In the genomic region with DNA sequence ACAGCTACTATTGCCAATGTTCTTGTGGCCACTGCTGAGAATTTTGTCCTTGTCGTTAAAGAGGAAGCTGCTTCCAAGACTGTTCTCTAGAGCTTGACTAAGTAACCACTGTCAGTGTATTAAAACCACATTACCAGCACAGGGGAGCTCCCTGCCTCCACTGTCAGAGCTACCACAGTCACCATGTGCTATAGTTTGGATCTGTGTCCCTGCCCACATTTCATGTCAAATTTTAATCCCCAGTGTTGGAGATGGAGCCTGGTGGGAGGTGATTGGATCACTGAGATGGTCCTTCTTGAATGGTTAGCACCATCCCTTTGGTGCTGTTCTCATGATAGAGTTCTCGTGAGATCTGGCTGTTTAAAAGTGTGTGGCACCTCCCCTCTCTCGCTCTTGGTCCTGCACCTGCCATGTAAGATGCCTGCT, we compare ENCODE assay signal across 8 cellular contexts. TPM values are rescaled to one million over a fixed set of nuclear protein-coding genes. Genes with fewer than 3 reads are reported as not detected.
A peak's percentile ranks its signal among the peaks of the same experiment; 100 is the strongest.
DNase-seq lines count a peak whose midpoint lies in the region; ATAC-seq and TF ChIP-seq lines count a peak whose summit lies in the region.

No MANE protein-coding gene starts in this region.

- in situ Hi-C loops in GM23248 (cut with MboI): no loop called here

- no peak overlapping the region for H2AFZ ChIP-seq in GM23248

- TF ChIP-seq CTCF in HL-60 (IDR thresholded peaks at IDR 0.05; ENCODE audit: insufficient read depth, low read length): no peak
- no peak for TF ChIP-seq CTCF in Calu3 (IDR thresholded peaks at IDR 0.05; ENCODE audit: unreplicated experiment)

- peak overlapping the region; percentile 0 for H3K4me3 Mint-ChIP-seq in activated naive CD4-positive, alpha-beta T cell treated with anti-CD3 and anti-CD28 coated beads, Interleukin-2, amount 50 U/mL, for 24 hours
- no peak overlapping the region for H3K4me3 Mint-ChIP-seq in Calu3 (ENCODE audit: low read depth, unreplicated experiment)

- 61 to 62% methylated on average over 3 of the region's 3 CpGs for WGBS in GM23248 (ENCODE audit: low coverage in 1 of 2, low lambda C conversion rate in 2 of 2, missing lambda C conversion rate in 2 of 2), 2 experiments

- DNase-seq in AG08395 (ENCODE audit: low spot score): peak; percentile 12
- peak; percentile 31 to 85 for DNase-seq in HL-60 (ENCODE audit: low read depth in 1 of 2, low spot score in 1 of 2)
- DNase-seq in MG63: no peak
- no peak for DNase-seq in Calu3
- no peak for DNase-seq in NCI-H2029 treated with DMSO at 0.1 percent for 48 hours (lab: John Stamatoyannopoulos, UW)
- no peak for DNase-seq in GM23248

- peak overlapping the region; percentile 20 for H3K27ac Mint-ChIP-seq in activated naive CD4-positive, alpha-beta T cell treated with anti-CD3 and anti-CD28 coated beads, Interleukin-2, amount 50 U/mL, for 24 hours
- no peak overlapping the region for H3K27ac Mint-ChIP-seq in Calu3 (ENCODE audit: unreplicated experiment)

- H3K36me3 Mint-ChIP-seq in activated naive CD4-positive, alpha-beta T cell treated with anti-CD3 and anti-CD28 coated beads, Interleukin-2, amount 50 U/mL, for 24 hours: peaks cover 8% of the 10 kb centered on the region
- H3K36me3 Mint-ChIP-seq in Calu3 (ENCODE audit: insufficient read depth, unreplicated experiment): peaks cover 6% of the 10 kb centered on the region

- no peaks in the 10 kb centered on the region for H3K79me2 ChIP-seq in GM23248 (ENCODE audit: insufficient read depth)

- H3K9me3 ChIP-seq in MG63: peaks cover 5% of the 10 kb centered on the region; the same call in 1 of the 2 replicates
- no peaks in the 10 kb centered on the region for H3K9me3 ChIP-seq in GM23248 (ENCODE audit: low read depth)

- H3K36me3 ChIP-seq in MG63: no peaks in the 10 kb centered on the region
- no peaks in the 10 kb centered on the region for H3K36me3 ChIP-seq in GM23248 (ENCODE audit: low read depth)

- H3K9me2 ChIP-seq in GM23248 (ENCODE audit: insufficient read depth): no peaks in the 10 kb centered on the region

- H4K20me1 ChIP-seq in GM23248 (ENCODE audit: insufficient read depth): no peaks in the 10 kb centered on the region

- intact Hi-C loops in Calu3 (cut with micrococcal nuclease; ENCODE audit: unreplicated experiment): no loop called here

- H3K4me1 ChIP-seq in GM23248 (ENCODE audit: insufficient read depth): peaks cover 6% of the 10 kb centered on the region; the same call in 1 of the 2 replicates

- H3K4me2 ChIP-seq in GM23248 (ENCODE audit: unreplicated experiment): no peak overlapping the region

- no peak overlapping the region for H3K9ac ChIP-seq in GM23248

- no peaks in the 10 kb centered on the region for H3K27me3 ChIP-seq in HL-60 (ENCODE audit: insufficient read depth, poor library complexity, severe bottlenecking)
- H3K27me3 ChIP-seq in MG63: no peaks in the 10 kb centered on the region
- no peaks in the 10 kb centered on the region for H3K27me3 ChIP-seq in GM23248 (replicated peaks; ENCODE audit: insufficient read depth)

- peak; percentile 74 for ATAC-seq in GM19372 (IDR thresholded peaks at IDR 0.05; ENCODE audit: low read depth, unreplicated experiment)

- no TSS peak for BruUV-seq in Calu3 (replicated peaks; lab: Mats Ljungman, UMichigan)

- peaks cover 60% of the 10 kb centered on the region for H3K4me1 Mint-ChIP-seq in activated naive CD4-positive, alpha-beta T cell treated with anti-CD3 and anti-CD28 coated beads, Interleukin-2, amount 50 U/mL, for 24 hours
- peaks cover 9% of the 10 kb centered on the region for H3K4me1 Mint-ChIP-seq in Calu3 (ENCODE audit: low read depth, unreplicated experiment)

- CTCF ChIA-PET in Calu3 (lab: Charles Lee): interaction anchor here (0.7 to 1.2 kb wide), 2 partner anchors 8 to 1667 kb away, joined by 3 to 5 read pairs; no protein-coding TSS in a partner anchor

- H3K27ac ChIP-seq in HL-60 (replicated peaks): peak overlapping the region; percentile 50
- no peak overlapping the region for H3K27ac ChIP-seq in GM23248

- H3K9me3 Mint-ChIP-seq in activated naive CD4-positive, alpha-beta T cell treated with anti-CD3 and anti-CD28 coated beads, Interleukin-2, amount 50 U/mL, for 24 hours: peaks cover 7% of the 10 kb centered on the region
- H3K9me3 Mint-ChIP-seq in Calu3 (ENCODE audit: low read depth, unreplicated experiment): peaks cover 7% of the 10 kb centered on the region

- H3K4me3 ChIP-seq in HL-60 (replicated peaks; ENCODE audit: insufficient read depth, low read length) (no peak overlapping the region), MG63 (no peak overlapping the region), GM23248 (no peak overlapping the region)

- no peaks in the 10 kb centered on the region for H3K27me3 Mint-ChIP-seq in activated naive CD4-positive, alpha-beta T cell treated with anti-CD3 and anti-CD28 coated beads, Interleukin-2, amount 50 U/mL, for 24 hours
- H3K27me3 Mint-ChIP-seq in Calu3 (ENCODE audit: unreplicated experiment): no peaks in the 10 kb centered on the region

- no peaks in the 10 kb centered on the region for H3F3A ChIP-seq in GM23248 (ENCODE audit: insufficient read depth)

RNA-seq across cellular contexts. Expression of a gene that starts 23.2 kb away (rescaled TPM):
- total RNA-seq in MG63 (2014; rRNA removed; shearing (Covaris generic); ENCODE audit: low replicate concordance): 94.7 and 294 TPM in 2 replicates
- 158 and 159 TPM in 2 replicates for total RNA-seq in Calu3 (2022)
- 275 and 290 TPM in 2 replicates for total RNA-seq in GM23248 (2014; rRNA removed; shearing (Covaris generic))
- polyA plus RNA-seq in GM23248 (2016; fragmentation: Nextera tagmentation; extraction: Ambion mirVana): 353 and 363 TPM in 2 replicates

Comparison
In these comparisons a context has a peak if more than half of its experiments do, and no peak if none do; other contexts are left out.
1. DNase-seq: peak in AG08395 (single experiment) and HL-60 (2 of 2); none in MG63 (single experiment), Calu3 (single experiment), NCI-H2029 treated with DMSO at 0.1 percent for 48 hours (single experiment) and GM23248 (single experiment).